ENCODE assay signal across 15 cellular contexts in the genomic region with DNA sequence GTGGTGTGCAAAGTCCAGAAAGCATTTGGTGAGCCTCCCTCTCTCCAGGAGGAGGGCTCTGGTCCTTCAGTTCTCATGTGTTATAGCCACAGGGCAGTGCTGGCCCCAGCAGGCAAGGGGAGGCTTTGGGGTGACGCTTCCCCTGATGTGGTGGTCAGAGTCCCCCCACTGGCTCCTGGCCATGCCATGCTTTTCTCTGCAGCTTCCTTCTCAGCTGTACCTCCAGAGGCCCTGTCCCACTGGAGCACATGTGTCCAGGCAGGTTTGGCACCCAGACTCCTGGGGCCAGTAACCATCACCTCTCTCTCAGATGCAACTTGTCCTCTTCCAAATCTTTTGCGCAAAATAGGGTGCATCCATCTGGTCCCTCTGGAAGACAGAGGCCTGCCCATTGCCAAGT.
DNase-seq lines count a peak whose midpoint lies in the region; ATAC-seq and TF ChIP-seq lines count a peak whose summit lies in the region.
"Had no signal": no experiment of that assay in that cellular context is flagged by ENCODE, and none has a peak within 500 bp of the region (broad histone marks: within the 10 kb centered on the region; RNA-seq: fewer than 3 reads in every experiment).

No MANE protein-coding gene starts in this region.

- H3K9me3 ChIP-seq in right atrium auricular region (no peaks in the 10 kb centered on the region), right cardiac atrium (ENCODE audit: control insufficient read depth, low read length) (no peaks in the 10 kb centered on the region), Panc1 (ENCODE audit: control insufficient read depth, insufficient read depth, low read depth, low read length) (no peaks in the 10 kb centered on the region), tibial artery (no peaks in the 10 kb centered on the region)
- H3K9me3 ChIP-seq: A549, BE2C had no signal

- no peaks in the 10 kb centered on the region for H3K36me3 Mint-ChIP-seq in nephron (ENCODE audit: low read depth)
- H3K36me3 Mint-ChIP-seq: CD4-positive, alpha-beta memory T cell had no signal

- CTCF ChIA-PET in Panc1 (lab: Charles Lee), result no interaction called here

- intact Hi-C loops in right cardiac atrium (cut with DNase I) (no loop called here), Panc1 (cut with micrococcal nuclease; ENCODE audit: unreplicated experiment) (no loop called here), tibial artery (cut with DNase I; ENCODE audit: low total_unique reads) (no loop called here)

- H3K4me3 ChIP-seq in right atrium auricular region (no peak overlapping the region), right cardiac atrium (ENCODE audit: low read length) (no peak overlapping the region), Panc1 (ENCODE audit: low read depth in 2 of 2, low read length in 2 of 2) (no peak overlapping the region), tibial artery (no peak overlapping the region)
- H3K4me3 ChIP-seq: A549, GM12878, GM23338 had no signal

- peaks cover 69% of the 10 kb centered on the region for H3K4me1 Mint-ChIP-seq in nephron
- H3K4me1 Mint-ChIP-seq: CD4-positive, alpha-beta memory T cell had no signal

- no peak overlapping the region for H3K4me3 Mint-ChIP-seq in nephron
- H3K4me3 Mint-ChIP-seq: CD4-positive, alpha-beta memory T cell; GM23338 had no signal

- H3K27me3 ChIP-seq in right atrium auricular region (no peaks in the 10 kb centered on the region), right cardiac atrium (ENCODE audit: control insufficient read depth, insufficient read depth) (no peaks in the 10 kb centered on the region), Panc1 (ENCODE audit: control insufficient read depth, insufficient read depth, low read length) (peaks cover 8% of the 10 kb centered on the region; the same call in 1 of the 2 replicates), tibial artery (no peaks in the 10 kb centered on the region)
- H3K27me3 ChIP-seq: BE2C had no signal

- H3K36me3 ChIP-seq in right atrium auricular region (no peaks in the 10 kb centered on the region), Panc1 (ENCODE audit: control insufficient read depth, insufficient read depth, low read length) (no peaks in the 10 kb centered on the region), tibial artery (no peaks in the 10 kb centered on the region)
- H3K36me3 ChIP-seq: BE2C had no signal

- in situ Hi-C loops in Panc1 (cut with HindIII; ENCODE audit: low pct_unique_long_range_greater_than_20kb, low sequenced_read_pairs), result no loop called here

- WGBS in right cardiac atrium, result 82% methylated on average over 2 of the region's 2 CpGs

- no peak overlapping the region for H3K27ac ChIP-seq in right atrium auricular region
- H3K27ac ChIP-seq in right cardiac atrium (ENCODE audit: low read length), result no peak overlapping the region
- H3K27ac ChIP-seq in Panc1 (ENCODE audit: low read length), result no peak overlapping the region
- H3K27ac ChIP-seq in tibial artery, result no peak overlapping the region
- H3K27ac ChIP-seq: A549, C4-2B had no signal

- no peaks in the 10 kb centered on the region for H3K9me3 Mint-ChIP-seq in nephron
- H3K9me3 Mint-ChIP-seq: CD4-positive, alpha-beta memory T cell; GM23338 had no signal

- DNase-seq in right atrium auricular region (ENCODE audit: low spot score) (peak; percentile 55), right cardiac atrium (no peak), Panc1 (ENCODE audit: low read depth, low spot score) (no peak), tibial artery (no peak)
- DNase-seq in activated CD4-positive, alpha-beta T cell treated with anti-CD3 and anti-CD28 coated beads, Interleukin-2, amount 50 U/mL, for 1 hour, result no peak
- DNase-seq: BE2C; CD4-positive, alpha-beta memory T cell; DMS79; H7 had no signal

- POLR2A ChIA-PET in Panc1 (lab: Charles Lee), result no interaction called here

- peaks cover 15% of the 10 kb centered on the region for H3K27me3 Mint-ChIP-seq in nephron (ENCODE audit: low read depth)

- no TSS peak for BruUV-seq in Panc1 (replicated peaks; lab: Mats Ljungman, UMichigan)

- H3K4me1 ChIP-seq in right atrium auricular region, result peaks cover 0 to 20% of the 10 kb centered on the region in 2 donors
- H3K4me1 ChIP-seq in right cardiac atrium (ENCODE audit: control insufficient read depth, insufficient read depth, low read length), result peaks cover 11% of the 10 kb centered on the region
- no peaks in the 10 kb centered on the region for H3K4me1 ChIP-seq in Panc1 (ENCODE audit: control insufficient read depth, insufficient read depth, low read length)
- peaks cover 0 to 17% (median 13%) of the 10 kb centered on the region in 4 donors for H3K4me1 ChIP-seq in tibial artery
- H3K4me1 ChIP-seq: A549 had no signal

- ATAC-seq in right cardiac atrium, result no peak
- peak; percentile 38; the same call in 1 of the 2 replicates for ATAC-seq in Panc1
- no peak for ATAC-seq in HG03457 (IDR thresholded peaks at IDR 0.05; ENCODE audit: unreplicated experiment)
- ATAC-seq: GM12878, GM23338 had no signal

- H3K27ac Mint-ChIP-seq in nephron, result peak overlapping the region in 2 of 3 experiments; percentile 21 to 46
- H3K27ac Mint-ChIP-seq: CD4-positive, alpha-beta memory T cell; GM23338 had no signal

- TF ChIP-seq CTCF in right atrium auricular region (IDR thresholded peaks at IDR 0.05) (no peak), Panc1 (IDR thresholded peaks at IDR 0.05) (no peak), nephron (IDR thresholded peaks at IDR 0.05; ENCODE audit: unreplicated experiment in 3 of 3) (no peak), tibial artery (IDR thresholded peaks at IDR 0.05) (no peak)
